Comparison of ENCODE assay signal across 26 cellular contexts in genomic region chr14:105409379-105409778, GRCh38. TPM values are rescaled to one million over a fixed set of nuclear protein-coding genes. Genes with fewer than 3 reads are reported as not detected.
"Had no signal": no experiment of that assay in that cellular context is flagged by ENCODE, and none has a peak within 500 bp of the region (broad histone marks: within the 10 kb centered on the region; RNA-seq: fewer than 3 reads in every experiment).

No MANE protein-coding gene starts in this region.

- H3K27ac ChIP-seq: epithelial cell of prostate, esophagus squamous epithelium, left lung, pancreas, prostate gland, sigmoid colon, suprapubic skin, tibial artery, upper lobe of right lung had no signal

- ATAC-seq: activated CD4-positive, alpha-beta T cell treated with anti-CD3 and anti-CD28 coated beads for 36 hours; activated naive CD4-positive, alpha-beta T cell treated with anti-CD3 and anti-CD28 coated beads, Interleukin-2, amount 50 U/mL, for 72 hours; activated T-cell treated with anti-CD3 and anti-CD28 coated beads, Interleukin-2, amount 50 U/mL, for 72 hours; left lung; natural killer cell treated with Interleukin-12 subunit alpha and Interleukin-12 subunit beta and Interleukin-15 and Interleukin-18, amount 100 ng/mL, for 72 hours; pancreas; upper lobe of right lung had no signal

- H3K4me3 Mint-ChIP-seq: activated CD4-positive, alpha-beta T cell treated with anti-CD3 and anti-CD28 coated beads for 36 hours; activated T-cell treated with anti-CD3 and anti-CD28 coated beads, Interleukin-2, amount 50 U/mL, for 72 hours; central memory CD8-positive, alpha-beta T cell; natural killer cell treated with Interleukin-12 subunit alpha and Interleukin-12 subunit beta and Interleukin-15 and Interleukin-18, amount 100 ng/mL, for 72 hours; T-helper 2 cell treated with Interferon-gamma antibody and Interleukin-4, amounts not matched to agents 5 μg/mL and 100 μg/mL, for 36 hours had no signal

- H3K27ac Mint-ChIP-seq: activated CD4-positive, alpha-beta T cell treated with anti-CD3 and anti-CD28 coated beads for 36 hours; activated naive CD4-positive, alpha-beta T cell treated with anti-CD3 and anti-CD28 coated beads, Interleukin-2, amount 50 U/mL, for 72 hours; activated T-cell treated with anti-CD3 and anti-CD28 coated beads, Interleukin-2, amount 50 U/mL, for 72 hours; natural killer cell treated with Interleukin-12 subunit alpha and Interleukin-12 subunit beta and Interleukin-15 and Interleukin-18, amount 100 ng/mL, for 72 hours; T-helper 2 cell treated with Interferon-gamma antibody and Interleukin-4, amounts not matched to agents 5 μg/mL and 100 μg/mL, for 36 hours had no signal

- H3K4me1 ChIP-seq: prostate gland had no signal

- H3K27me3 ChIP-seq: pancreas had no signal

- H3K36me3 ChIP-seq: esophagus squamous epithelium, left lung, pancreas, prostate gland, sigmoid colon, suprapubic skin, tibial artery, upper lobe of right lung had no signal

- H3K9me3 Mint-ChIP-seq: activated naive CD4-positive, alpha-beta T cell treated with anti-CD3 and anti-CD28 coated beads, Interleukin-2, amount 50 U/mL, for 72 hours; activated T-cell treated with anti-CD3 and anti-CD28 coated beads, Interleukin-2, amount 50 U/mL, for 72 hours; central memory CD8-positive, alpha-beta T cell; natural killer cell treated with Interleukin-12 subunit alpha and Interleukin-12 subunit beta and Interleukin-15 and Interleukin-18, amount 100 ng/mL, for 72 hours; T-helper 2 cell treated with Interferon-gamma antibody and Interleukin-4, amounts not matched to agents 5 μg/mL and 100 μg/mL, for 36 hours had no signal

- H3K36me3 Mint-ChIP-seq: natural killer cell treated with Interleukin-12 subunit alpha and Interleukin-12 subunit beta and Interleukin-15 and Interleukin-18, amount 100 ng/mL, for 72 hours had no signal

- H3K4me3 ChIP-seq: esophagus squamous epithelium, left lung, lung, pancreas, prostate gland, sigmoid colon, suprapubic skin, tibial artery, upper lobe of right lung had no signal

- H3K9me3 ChIP-seq: left lung, pancreas, prostate gland, sigmoid colon, suprapubic skin, upper lobe of right lung had no signal

- DNase-seq: activated CD4-positive, alpha-beta T cell treated with anti-CD3 and anti-CD28 coated beads for 36 hours; activated CD4-positive, alpha-beta T cell treated with anti-CD3 and anti-CD28 coated beads, Interleukin-2, amount 50 U/mL, for 4 hours; activated CD4-positive, CD25-positive, alpha-beta regulatory T cell; activated naive CD4-positive, alpha-beta T cell; activated T-cell treated with anti-CD3 and anti-CD28 coated beads for 4 hours; activated T-cell treated with anti-CD3 and anti-CD28 coated beads, Interleukin-2, amount 50 U/mL, for 72 hours; effector CD8-positive, alpha-beta T cell; esophagus squamous epithelium; mesendoderm; retina; sigmoid colon; small intestine; stimulated activated CD4-positive, alpha-beta T cell treated with anti-CD3 and anti-CD28 coated beads, Interleukin-1b, Interleukin-23, amount 100 ng/mL, for 48 hours; stimulated activated naive CD4-positive, alpha-beta T cell; tibial artery; upper lobe of right lung had no signal

RNA-seq across cellular contexts. Expression of gene TEX22, which starts 11.0 kb away (rescaled TPM):
- total RNA-seq: sigmoid colon had no signal
